ENCODE assay signal across 1 cellular context in the genomic region with DNA sequence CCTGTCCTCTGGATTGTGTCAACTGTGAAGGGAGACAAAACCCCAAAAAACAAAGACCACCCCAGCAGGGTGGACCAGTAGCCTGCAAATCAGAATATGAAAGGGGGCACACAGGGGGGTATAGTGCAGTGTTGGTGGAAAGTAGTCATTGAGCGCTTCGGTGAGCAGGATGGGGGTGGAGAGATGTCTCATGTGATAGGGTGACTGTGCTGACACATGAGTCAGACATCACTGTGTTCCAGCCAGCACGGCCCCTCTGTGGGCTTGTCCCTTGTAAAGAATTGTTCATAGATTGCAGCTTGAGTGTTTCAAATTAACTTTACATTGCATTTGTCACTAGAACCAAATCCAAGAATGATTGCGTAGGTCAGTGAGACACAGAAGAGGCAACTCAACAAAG.
A peak's percentile ranks its signal among the peaks of the same experiment; 100 is the strongest.
TF ChIP-seq lines count a peak whose summit lies in the region.

No MANE protein-coding gene starts in this region.

TF ChIP-seq in K562, 482 proteins besides CTCF, POLR2A, EP300 and RAD21 (continued from another document and continues in another):
- TF ChIP-seq, protein P1, sequence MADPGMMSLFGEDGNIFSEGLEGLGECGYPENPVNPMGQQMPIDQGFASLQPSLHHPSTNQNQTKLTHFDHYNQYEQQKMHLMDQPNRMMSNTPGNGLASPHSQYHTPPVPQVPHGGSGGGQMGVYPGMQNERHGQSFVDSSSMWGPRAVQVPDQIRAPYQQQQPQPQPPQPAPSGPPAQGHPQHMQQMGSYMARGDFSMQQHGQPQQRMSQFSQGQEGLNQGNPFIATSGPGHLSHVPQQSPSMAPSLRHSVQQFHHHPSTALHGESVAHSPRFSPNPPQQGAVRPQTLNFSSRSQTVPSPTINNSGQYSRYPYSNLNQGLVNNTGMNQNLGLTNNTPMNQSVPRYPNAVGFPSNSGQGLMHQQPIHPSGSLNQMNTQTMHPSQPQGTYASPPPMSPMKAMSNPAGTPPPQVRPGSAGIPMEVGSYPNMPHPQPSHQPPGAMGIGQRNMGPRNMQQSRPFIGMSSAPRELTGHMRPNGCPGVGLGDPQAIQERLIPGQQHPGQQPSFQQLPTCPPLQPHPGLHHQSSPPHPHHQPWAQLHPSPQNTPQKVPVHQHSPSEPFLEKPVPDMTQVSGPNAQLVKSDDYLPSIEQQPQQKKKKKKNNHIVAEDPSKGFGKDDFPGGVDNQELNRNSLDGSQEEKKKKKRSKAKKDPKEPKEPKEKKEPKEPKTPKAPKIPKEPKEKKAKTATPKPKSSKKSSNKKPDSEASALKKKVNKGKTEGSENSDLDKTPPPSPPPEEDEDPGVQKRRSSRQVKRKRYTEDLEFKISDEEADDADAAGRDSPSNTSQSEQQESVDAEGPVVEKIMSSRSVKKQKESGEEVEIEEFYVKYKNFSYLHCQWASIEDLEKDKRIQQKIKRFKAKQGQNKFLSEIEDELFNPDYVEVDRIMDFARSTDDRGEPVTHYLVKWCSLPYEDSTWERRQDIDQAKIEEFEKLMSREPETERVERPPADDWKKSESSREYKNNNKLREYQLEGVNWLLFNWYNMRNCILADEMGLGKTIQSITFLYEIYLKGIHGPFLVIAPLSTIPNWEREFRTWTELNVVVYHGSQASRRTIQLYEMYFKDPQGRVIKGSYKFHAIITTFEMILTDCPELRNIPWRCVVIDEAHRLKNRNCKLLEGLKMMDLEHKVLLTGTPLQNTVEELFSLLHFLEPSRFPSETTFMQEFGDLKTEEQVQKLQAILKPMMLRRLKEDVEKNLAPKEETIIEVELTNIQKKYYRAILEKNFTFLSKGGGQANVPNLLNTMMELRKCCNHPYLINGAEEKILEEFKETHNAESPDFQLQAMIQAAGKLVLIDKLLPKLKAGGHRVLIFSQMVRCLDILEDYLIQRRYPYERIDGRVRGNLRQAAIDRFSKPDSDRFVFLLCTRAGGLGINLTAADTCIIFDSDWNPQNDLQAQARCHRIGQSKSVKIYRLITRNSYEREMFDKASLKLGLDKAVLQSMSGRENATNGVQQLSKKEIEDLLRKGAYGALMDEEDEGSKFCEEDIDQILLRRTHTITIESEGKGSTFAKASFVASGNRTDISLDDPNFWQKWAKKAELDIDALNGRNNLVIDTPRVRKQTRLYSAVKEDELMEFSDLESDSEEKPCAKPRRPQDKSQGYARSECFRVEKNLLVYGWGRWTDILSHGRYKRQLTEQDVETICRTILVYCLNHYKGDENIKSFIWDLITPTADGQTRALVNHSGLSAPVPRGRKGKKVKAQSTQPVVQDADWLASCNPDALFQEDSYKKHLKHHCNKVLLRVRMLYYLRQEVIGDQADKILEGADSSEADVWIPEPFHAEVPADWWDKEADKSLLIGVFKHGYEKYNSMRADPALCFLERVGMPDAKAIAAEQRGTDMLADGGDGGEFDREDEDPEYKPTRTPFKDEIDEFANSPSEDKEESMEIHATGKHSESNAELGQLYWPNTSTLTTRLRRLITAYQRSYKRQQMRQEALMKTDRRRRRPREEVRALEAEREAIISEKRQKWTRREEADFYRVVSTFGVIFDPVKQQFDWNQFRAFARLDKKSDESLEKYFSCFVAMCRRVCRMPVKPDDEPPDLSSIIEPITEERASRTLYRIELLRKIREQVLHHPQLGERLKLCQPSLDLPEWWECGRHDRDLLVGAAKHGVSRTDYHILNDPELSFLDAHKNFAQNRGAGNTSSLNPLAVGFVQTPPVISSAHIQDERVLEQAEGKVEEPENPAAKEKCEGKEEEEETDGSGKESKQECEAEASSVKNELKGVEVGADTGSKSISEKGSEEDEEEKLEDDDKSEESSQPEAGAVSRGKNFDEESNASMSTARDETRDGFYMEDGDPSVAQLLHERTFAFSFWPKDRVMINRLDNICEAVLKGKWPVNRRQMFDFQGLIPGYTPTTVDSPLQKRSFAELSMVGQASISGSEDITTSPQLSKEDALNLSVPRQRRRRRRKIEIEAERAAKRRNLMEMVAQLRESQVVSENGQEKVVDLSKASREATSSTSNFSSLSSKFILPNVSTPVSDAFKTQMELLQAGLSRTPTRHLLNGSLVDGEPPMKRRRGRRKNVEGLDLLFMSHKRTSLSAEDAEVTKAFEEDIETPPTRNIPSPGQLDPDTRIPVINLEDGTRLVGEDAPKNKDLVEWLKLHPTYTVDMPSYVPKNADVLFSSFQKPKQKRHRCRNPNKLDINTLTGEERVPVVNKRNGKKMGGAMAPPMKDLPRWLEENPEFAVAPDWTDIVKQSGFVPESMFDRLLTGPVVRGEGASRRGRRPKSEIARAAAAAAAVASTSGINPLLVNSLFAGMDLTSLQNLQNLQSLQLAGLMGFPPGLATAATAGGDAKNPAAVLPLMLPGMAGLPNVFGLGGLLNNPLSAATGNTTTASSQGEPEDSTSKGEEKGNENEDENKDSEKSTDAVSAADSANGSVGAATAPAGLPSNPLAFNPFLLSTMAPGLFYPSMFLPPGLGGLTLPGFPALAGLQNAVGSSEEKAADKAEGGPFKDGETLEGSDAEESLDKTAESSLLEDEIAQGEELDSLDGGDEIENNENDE (IDR thresholded peaks at IDR 0.05; ENCODE audit: low read depth, low read length), result no peak
- TF ChIP-seq, protein P2, sequence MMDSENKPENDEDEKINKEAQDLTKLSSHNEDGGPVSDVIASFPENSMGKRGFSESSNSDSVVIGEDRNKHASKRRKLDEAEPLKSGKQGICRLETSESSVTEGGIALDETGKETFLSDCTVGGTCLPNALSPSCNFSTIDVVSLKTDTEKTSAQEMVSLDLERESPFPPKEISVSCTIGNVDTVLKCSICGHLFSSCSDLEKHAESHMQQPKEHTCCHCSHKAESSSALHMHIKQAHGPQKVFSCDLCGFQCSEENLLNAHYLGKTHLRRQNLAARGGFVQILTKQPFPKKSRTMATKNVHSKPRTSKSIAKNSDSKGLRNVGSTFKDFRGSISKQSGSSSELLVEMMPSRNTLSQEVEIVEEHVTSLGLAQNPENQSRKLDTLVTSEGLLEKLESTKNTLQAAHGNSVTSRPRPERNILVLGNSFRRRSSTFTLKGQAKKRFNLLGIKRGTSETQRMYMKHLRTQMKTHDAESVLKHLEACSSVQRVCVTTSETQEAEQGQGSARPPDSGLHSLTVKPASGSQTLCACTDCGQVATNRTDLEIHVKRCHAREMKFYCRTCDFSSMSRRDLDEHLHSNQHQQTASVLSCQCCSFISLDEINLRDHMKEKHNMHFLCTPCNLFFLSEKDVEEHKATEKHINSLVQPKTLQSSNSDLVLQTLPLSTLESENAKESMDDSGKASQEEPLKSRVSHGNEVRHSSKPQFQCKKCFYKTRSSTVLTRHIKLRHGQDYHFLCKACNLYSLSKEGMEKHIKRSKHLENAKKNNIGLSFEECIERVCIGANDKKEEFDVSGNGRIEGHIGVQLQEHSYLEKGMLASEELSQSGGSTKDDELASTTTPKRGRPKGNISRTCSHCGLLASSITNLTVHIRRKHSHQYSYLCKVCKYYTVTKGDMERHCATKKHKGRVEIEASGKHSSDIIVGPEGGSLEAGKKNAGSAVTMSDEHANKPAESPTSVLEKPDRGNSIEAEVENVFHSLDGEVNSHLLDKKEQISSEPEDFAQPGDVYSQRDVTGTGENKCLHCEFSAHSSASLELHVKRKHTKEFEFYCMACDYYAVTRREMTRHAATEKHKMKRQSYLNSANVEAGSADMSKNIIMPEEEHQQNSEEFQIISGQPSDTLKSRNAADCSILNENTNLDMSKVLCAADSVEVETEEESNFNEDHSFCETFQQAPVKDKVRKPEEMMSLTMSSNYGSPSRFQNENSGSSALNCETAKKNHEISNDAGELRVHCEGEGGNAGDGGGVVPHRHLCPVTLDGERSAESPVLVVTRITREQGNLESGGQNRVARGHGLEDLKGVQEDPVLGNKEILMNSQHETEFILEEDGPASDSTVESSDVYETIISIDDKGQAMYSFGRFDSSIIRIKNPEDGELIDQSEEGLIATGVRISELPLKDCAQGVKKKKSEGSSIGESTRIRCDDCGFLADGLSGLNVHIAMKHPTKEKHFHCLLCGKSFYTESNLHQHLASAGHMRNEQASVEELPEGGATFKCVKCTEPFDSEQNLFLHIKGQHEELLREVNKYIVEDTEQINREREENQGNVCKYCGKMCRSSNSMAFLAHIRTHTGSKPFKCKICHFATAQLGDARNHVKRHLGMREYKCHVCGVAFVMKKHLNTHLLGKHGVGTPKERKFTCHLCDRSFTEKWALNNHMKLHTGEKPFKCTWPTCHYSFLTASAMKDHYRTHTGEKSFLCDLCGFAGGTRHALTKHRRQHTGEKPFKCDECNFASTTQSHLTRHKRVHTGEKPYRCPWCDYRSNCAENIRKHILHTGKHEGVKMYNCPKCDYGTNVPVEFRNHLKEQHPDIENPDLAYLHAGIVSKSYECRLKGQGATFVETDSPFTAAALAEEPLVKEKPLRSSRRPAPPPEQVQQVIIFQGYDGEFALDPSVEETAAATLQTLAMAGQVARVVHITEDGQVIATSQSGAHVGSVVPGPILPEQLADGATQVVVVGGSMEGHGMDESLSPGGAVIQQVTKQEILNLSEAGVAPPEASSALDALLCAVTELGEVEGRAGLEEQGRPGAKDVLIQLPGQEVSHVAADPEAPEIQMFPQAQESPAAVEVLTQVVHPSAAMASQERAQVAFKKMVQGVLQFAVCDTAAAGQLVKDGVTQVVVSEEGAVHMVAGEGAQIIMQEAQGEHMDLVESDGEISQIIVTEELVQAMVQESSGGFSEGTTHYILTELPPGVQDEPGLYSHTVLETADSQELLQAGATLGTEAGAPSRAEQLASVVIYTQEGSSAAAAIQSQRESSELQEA (IDR thresholded peaks at IDR 0.05; ENCODE audit: low read depth), result no peak
- TF ChIP-seq, protein P3, sequence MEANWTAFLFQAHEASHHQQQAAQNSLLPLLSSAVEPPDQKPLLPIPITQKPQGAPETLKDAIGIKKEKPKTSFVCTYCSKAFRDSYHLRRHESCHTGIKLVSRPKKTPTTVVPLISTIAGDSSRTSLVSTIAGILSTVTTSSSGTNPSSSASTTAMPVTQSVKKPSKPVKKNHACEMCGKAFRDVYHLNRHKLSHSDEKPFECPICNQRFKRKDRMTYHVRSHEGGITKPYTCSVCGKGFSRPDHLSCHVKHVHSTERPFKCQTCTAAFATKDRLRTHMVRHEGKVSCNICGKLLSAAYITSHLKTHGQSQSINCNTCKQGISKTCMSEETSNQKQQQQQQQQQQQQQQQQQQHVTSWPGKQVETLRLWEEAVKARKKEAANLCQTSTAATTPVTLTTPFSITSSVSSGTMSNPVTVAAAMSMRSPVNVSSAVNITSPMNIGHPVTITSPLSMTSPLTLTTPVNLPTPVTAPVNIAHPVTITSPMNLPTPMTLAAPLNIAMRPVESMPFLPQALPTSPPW (CRISPR knock-in tag; IDR thresholded peaks at IDR 0.05), result peak; percentile 44
- TF ChIP-seq, protein P4, sequence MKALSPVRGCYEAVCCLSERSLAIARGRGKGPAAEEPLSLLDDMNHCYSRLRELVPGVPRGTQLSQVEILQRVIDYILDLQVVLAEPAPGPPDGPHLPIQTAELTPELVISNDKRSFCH (CRISPR knock-in tag; IDR thresholded peaks at IDR 0.05), result no peak
- TF ChIP-seq, protein P4 (tag; IDR thresholded peaks at IDR 0.05), result no peak
- TF ChIP-seq NFE2 (IDR thresholded peaks at IDR 0.05; ENCODE audit: low read depth) (peak; percentile 52), ZNF224 (CRISPR knock-in tag; IDR thresholded peaks at IDR 0.05) (no peak), ASH1L (IDR thresholded peaks at IDR 0.05; ENCODE audit: borderline replicate concordance, low read depth, partially characterized antibody) (no peak), ZNF507 (tag; conservative IDR thresholded peaks at IDR 0.05) (no peak), BCOR (IDR thresholded peaks at IDR 0.05) (no peak), CCAR2 (IDR thresholded peaks at IDR 0.05; ENCODE audit: low read depth, low read length) (no peak)
- TF ChIP-seq, protein P5, sequence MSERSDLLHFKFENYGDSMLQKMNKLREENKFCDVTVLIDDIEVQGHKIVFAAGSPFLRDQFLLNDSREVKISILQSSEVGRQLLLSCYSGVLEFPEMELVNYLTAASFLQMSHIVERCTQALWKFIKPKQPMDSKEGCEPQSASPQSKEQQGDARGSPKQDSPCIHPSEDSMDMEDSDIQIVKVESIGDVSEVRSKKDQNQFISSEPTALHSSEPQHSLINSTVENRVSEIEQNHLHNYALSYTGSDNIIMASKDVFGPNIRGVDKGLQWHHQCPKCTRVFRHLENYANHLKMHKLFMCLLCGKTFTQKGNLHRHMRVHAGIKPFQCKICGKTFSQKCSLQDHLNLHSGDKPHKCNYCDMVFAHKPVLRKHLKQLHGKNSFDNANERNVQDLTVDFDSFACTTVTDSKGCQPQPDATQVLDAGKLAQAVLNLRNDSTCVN (CRISPR knock-in tag; IDR thresholded peaks at IDR 0.05), result no peak
- TF ChIP-seq, protein P6, sequence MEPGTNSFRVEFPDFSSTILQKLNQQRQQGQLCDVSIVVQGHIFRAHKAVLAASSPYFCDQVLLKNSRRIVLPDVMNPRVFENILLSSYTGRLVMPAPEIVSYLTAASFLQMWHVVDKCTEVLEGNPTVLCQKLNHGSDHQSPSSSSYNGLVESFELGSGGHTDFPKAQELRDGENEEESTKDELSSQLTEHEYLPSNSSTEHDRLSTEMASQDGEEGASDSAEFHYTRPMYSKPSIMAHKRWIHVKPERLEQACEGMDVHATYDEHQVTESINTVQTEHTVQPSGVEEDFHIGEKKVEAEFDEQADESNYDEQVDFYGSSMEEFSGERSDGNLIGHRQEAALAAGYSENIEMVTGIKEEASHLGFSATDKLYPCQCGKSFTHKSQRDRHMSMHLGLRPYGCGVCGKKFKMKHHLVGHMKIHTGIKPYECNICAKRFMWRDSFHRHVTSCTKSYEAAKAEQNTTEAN (CRISPR knock-in tag; IDR thresholded peaks at IDR 0.05), result no peak
- TF ChIP-seq, protein P7, sequence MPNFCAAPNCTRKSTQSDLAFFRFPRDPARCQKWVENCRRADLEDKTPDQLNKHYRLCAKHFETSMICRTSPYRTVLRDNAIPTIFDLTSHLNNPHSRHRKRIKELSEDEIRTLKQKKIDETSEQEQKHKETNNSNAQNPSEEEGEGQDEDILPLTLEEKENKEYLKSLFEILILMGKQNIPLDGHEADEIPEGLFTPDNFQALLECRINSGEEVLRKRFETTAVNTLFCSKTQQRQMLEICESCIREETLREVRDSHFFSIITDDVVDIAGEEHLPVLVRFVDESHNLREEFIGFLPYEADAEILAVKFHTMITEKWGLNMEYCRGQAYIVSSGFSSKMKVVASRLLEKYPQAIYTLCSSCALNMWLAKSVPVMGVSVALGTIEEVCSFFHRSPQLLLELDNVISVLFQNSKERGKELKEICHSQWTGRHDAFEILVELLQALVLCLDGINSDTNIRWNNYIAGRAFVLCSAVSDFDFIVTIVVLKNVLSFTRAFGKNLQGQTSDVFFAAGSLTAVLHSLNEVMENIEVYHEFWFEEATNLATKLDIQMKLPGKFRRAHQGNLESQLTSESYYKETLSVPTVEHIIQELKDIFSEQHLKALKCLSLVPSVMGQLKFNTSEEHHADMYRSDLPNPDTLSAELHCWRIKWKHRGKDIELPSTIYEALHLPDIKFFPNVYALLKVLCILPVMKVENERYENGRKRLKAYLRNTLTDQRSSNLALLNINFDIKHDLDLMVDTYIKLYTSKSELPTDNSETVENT (CRISPR knock-in tag; IDR thresholded peaks at IDR 0.05), result no peak
- TF ChIP-seq, protein P8, sequence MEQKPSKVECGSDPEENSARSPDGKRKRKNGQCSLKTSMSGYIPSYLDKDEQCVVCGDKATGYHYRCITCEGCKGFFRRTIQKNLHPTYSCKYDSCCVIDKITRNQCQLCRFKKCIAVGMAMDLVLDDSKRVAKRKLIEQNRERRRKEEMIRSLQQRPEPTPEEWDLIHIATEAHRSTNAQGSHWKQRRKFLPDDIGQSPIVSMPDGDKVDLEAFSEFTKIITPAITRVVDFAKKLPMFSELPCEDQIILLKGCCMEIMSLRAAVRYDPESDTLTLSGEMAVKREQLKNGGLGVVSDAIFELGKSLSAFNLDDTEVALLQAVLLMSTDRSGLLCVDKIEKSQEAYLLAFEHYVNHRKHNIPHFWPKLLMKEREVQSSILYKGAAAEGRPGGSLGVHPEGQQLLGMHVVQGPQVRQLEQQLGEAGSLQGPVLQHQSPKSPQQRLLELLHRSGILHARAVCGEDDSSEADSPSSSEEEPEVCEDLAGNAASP (IDR thresholded peaks at IDR 0.05), result no peak
